ENCODE assay signal across 13 cellular contexts in the genomic region with DNA sequence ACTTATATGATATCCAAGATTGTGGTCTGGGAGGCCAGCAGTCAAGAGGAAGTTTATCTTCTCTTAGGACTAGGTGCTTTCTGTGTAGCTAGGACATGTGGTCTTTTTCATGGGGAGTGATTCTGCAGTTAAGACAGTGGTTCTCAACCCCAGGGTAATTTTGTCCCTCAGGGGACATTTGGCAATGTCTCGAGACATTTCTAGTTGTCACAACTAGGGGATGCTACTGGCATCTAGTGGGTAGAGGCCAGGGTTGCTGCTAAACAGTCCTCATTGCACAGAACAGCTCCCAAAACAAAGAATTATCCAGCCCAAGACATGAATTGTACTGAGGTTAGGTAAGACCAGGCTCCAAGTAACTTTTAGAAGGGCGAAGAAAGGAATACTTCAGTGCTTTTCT. TPM values are rescaled to one million over a fixed set of nuclear protein-coding genes. Genes with fewer than 3 reads are reported as not detected.
DNase-seq lines count a peak whose midpoint lies in the region; ATAC-seq and TF ChIP-seq lines count a peak whose summit lies in the region.
"Had no signal": no experiment of that assay in that cellular context is flagged by ENCODE, and none has a peak within 500 bp of the region (broad histone marks: within the 10 kb centered on the region; RNA-seq: fewer than 3 reads in every experiment).

No MANE protein-coding gene starts in this region.

- H2BK5ac ChIP-seq in H9 (ENCODE audit: insufficient read length, low read length) = no peak overlapping the region

- H3K27ac ChIP-seq in H9 (ENCODE audit: insufficient read length, low read depth, low read length) (no peak overlapping the region), OCI-LY7 (ENCODE audit: low read depth, low read length, poor library complexity, severe bottlenecking) (no peak overlapping the region)
- H3K27ac ChIP-seq: left lung had no signal

- H2BK120ac ChIP-seq in H9 (ENCODE audit: low read depth, low read length, poor library complexity, severe bottlenecking) = no peak overlapping the region

- no peak overlapping the region for H3T11ph ChIP-seq in H9 (ENCODE audit: low read length)

- H3K9me2 ChIP-seq in OCI-LY7 (ENCODE audit: insufficient read depth, low read length) = no peaks in the 10 kb centered on the region

- no peak overlapping the region for H3K56ac ChIP-seq in H9 (ENCODE audit: insufficient read length, low read depth, low read length)

- no peak for ATAC-seq in GM19324 (IDR thresholded peaks at IDR 0.05; ENCODE audit: low FRiP score, unreplicated experiment)
- ATAC-seq: left lung had no signal

- no peaks in the 10 kb centered on the region for H3K36me3 ChIP-seq in OCI-LY7 (ENCODE audit: insufficient read depth, low read length)
- H3K36me3 ChIP-seq: left lung had no signal

- H2AFZ ChIP-seq in H9 (ENCODE audit: low read length) = no peak overlapping the region
- no peak overlapping the region for H2AFZ ChIP-seq in OCI-LY7 (ENCODE audit: low read length)

- H3K4me1 ChIP-seq in H9 (ENCODE audit: insufficient read depth, low read length) (no peaks in the 10 kb centered on the region), OCI-LY7 (ENCODE audit: insufficient read depth, low read length, poor library complexity, severe bottlenecking) (no peaks in the 10 kb centered on the region)
- H3K4me1 ChIP-seq: left lung had no signal

- no peak overlapping the region for H2BK15ac ChIP-seq in H9 (ENCODE audit: low read depth, low read length)

- no peaks in the 10 kb centered on the region for H3K79me2 ChIP-seq in H9 (ENCODE audit: insufficient read depth, low read length)
- H3K79me2 ChIP-seq in OCI-LY7 (ENCODE audit: insufficient read depth, low read depth, low read length) = no peaks in the 10 kb centered on the region

- H4K20me1 ChIP-seq in H9 (ENCODE audit: control insufficient read depth, insufficient read depth, insufficient read length) (no peaks in the 10 kb centered on the region), OCI-LY7 (ENCODE audit: insufficient read depth, low read length) (no peaks in the 10 kb centered on the region)

- no peak overlapping the region for H3K9ac ChIP-seq in H9 (ENCODE audit: extremely low read depth, insufficient read length, low read length)

- no peak overlapping the region for H3K4ac ChIP-seq in H9 (ENCODE audit: low read depth, low read length)

- H2AK5ac ChIP-seq in H9 (ENCODE audit: insufficient read length, low read length) = no peak overlapping the region

- no peak overlapping the region for H4K8ac ChIP-seq in H9 (replicated peaks; ENCODE audit: insufficient read length, low read depth, low read length)

- H3K4me3 ChIP-seq in OCI-LY7 (ENCODE audit: low read depth, low read length, poor library complexity, severe bottlenecking) = no peak overlapping the region
- no peak overlapping the region for H3K4me3 ChIP-seq in fibroblast of villous mesenchyme (ENCODE audit: low read depth, low read length)
- H3K4me3 ChIP-seq: left lung had no signal

- TF ChIP-seq CTCF in H9 (conservative IDR thresholded peaks at IDR 0.05) = peak; percentile 61
- TF ChIP-seq CTCF in OCI-LY7 (conservative IDR thresholded peaks at IDR 0.05; ENCODE audit: low read length) = peak; percentile 68
- TF ChIP-seq CTCF in fibroblast of villous mesenchyme (IDR thresholded peaks at IDR 0.05; ENCODE audit: insufficient read depth, low read depth, low read length) = peak; percentile 17

- no peak overlapping the region for H3K4me2 ChIP-seq in H9 (ENCODE audit: insufficient read depth, insufficient read length, low read length)
- no peak overlapping the region for H3K4me2 ChIP-seq in OCI-LY7 (ENCODE audit: low read length)

- in situ Hi-C loops in Caki2 (cut with HindIII; ENCODE audit: low pct_unique_long_range_greater_than_20kb, low sequenced_read_pairs) = no loop called here

- H3K4me1 Mint-ChIP-seq in H9 = peaks cover 2 to 4% of the 10 kb centered on the region in 2 experiments; a peak in 3 of 4 replicates
- H3K4me1 Mint-ChIP-seq: activated CD4-positive, alpha-beta T cell treated with anti-CD3 and anti-CD28 coated beads, Interleukin-2, amount 10 ng/mL, durations not matched to agents 24 days and 14 days had no signal

- no peaks in the 10 kb centered on the region for H3K36me3 Mint-ChIP-seq in H9 (ENCODE audit: insufficient read depth in 1 of 3, low read depth in 3 of 3)

- no peak overlapping the region for H2BK20ac ChIP-seq in H9 (ENCODE audit: low read depth, low read length, poor library complexity, severe bottlenecking)

- DNase-seq in Caki2 (ENCODE audit: low read depth) (peak; percentile 1), H9 (no peak), OCI-LY7 (ENCODE audit: low spot score) (peak; percentile 33), fibroblast of villous mesenchyme (ENCODE audit: low read depth) (no peak), amygdala (lab: John Stamatoyannopoulos, UW) (no peak), middle frontal gyrus (ENCODE audit: extremely low spot score, low spot score) (no peak)
- no peak for DNase-seq in activated CD8-positive, alpha-beta memory T cell treated with anti-CD3 and anti-CD28 coated beads, Interleukin-2, amount 50 U/mL, for 4 hours
- DNase-seq: activated CD4-positive, alpha-beta T cell treated with anti-CD3 and anti-CD28 coated beads, Interleukin-2, amount 10 ng/mL, durations not matched to agents 24 days and 14 days; activated naive CD4-positive, alpha-beta T cell treated with Interleukin-2 at 50 U/mL for 16 hours; DMS79 treated with DMSO at 0.1 percent for 48 hours; GOT3; left lung had no signal

- H3K4me3 Mint-ChIP-seq in H9 = no peak overlapping the region
- H3K4me3 Mint-ChIP-seq: activated CD4-positive, alpha-beta T cell treated with anti-CD3 and anti-CD28 coated beads, Interleukin-2, amount 10 ng/mL, durations not matched to agents 24 days and 14 days had no signal

- POLR2A ChIA-PET in OCI-LY7 (lab: Charles Lee) = interaction anchor here (1.0 kb wide), 1 partner anchor 97 kb away, joined by 3 read pairs; no protein-coding TSS in a partner anchor

- H3K27me3 ChIP-seq in H9 (ENCODE audit: insufficient read depth, low read length) = no peaks in the 10 kb centered on the region
- H3K27me3 ChIP-seq: left lung had no signal

- no peak overlapping the region for H3K27ac Mint-ChIP-seq in H9
- H3K27ac Mint-ChIP-seq: activated CD4-positive, alpha-beta T cell treated with anti-CD3 and anti-CD28 coated beads, Interleukin-2, amount 10 ng/mL, durations not matched to agents 24 days and 14 days had no signal

- no peaks in the 10 kb centered on the region for H3K79me1 ChIP-seq in H9 (ENCODE audit: insufficient read depth, low read depth, low read length, poor library complexity, severe bottlenecking)

- no TSS peak for BruUV-seq in OCI-LY7 (replicated peaks; lab: Mats Ljungman, UMichigan)

- no peak overlapping the region for H3K18ac ChIP-seq in H9 (ENCODE audit: insufficient read length, low read depth, low read length)

- CTCF ChIA-PET in OCI-LY7 (lab: Charles Lee; ENCODE audit: unreplicated experiment) = no interaction called here

- no peak overlapping the region for H3K14ac ChIP-seq in H9 (ENCODE audit: insufficient read depth, low read length)

- WGBS in H9 (ENCODE audit: extremely low coverage, insufficient read length, low lambda C conversion rate) = no CpG with 5 or more reads among the region's 2 CpGs

- no peak overlapping the region for H4K91ac ChIP-seq in H9 (ENCODE audit: insufficient read length, low read depth, low read length)

- intact Hi-C loops in OCI-LY7 (cut with micrococcal nuclease; ENCODE audit: unreplicated experiment) = loop anchor here (2.0 kb wide), 1 partner anchor 44 kb away; no protein-coding TSS in a partner anchor

- H3K9me3 ChIP-seq in H9 (ENCODE audit: control insufficient read depth, low read depth, low read length) = no peaks in the 10 kb centered on the region
- H3K9me3 ChIP-seq in OCI-LY7 (ENCODE audit: low read length) = no peaks in the 10 kb centered on the region
- H3K9me3 ChIP-seq: left lung had no signal

- no peak overlapping the region for H4K5ac ChIP-seq in H9 (ENCODE audit: insufficient read length, low read depth, low read length)

- H2BK12ac ChIP-seq in H9 (ENCODE audit: insufficient read length, low read depth, low read length) = no peak overlapping the region

- H3K23ac ChIP-seq in H9 (ENCODE audit: insufficient read length, low read depth, low read length) = no peak overlapping the region

- no peaks in the 10 kb centered on the region for H3K9me3 Mint-ChIP-seq in H9
- H3K9me3 Mint-ChIP-seq: activated CD4-positive, alpha-beta T cell treated with anti-CD3 and anti-CD28 coated beads, Interleukin-2, amount 10 ng/mL, durations not matched to agents 24 days and 14 days had no signal

- no peaks in the 10 kb centered on the region for H3K27me3 Mint-ChIP-seq in H9 (ENCODE audit: low read depth)
- H3K27me3 Mint-ChIP-seq: activated CD4-positive, alpha-beta T cell treated with anti-CD3 and anti-CD28 coated beads, Interleukin-2, amount 10 ng/mL, durations not matched to agents 24 days and 14 days had no signal

- no peaks in the 10 kb centered on the region for H3K23me2 ChIP-seq in H9 (ENCODE audit: insufficient read length, low read depth, low read length, poor library complexity, severe bottlenecking)

RNA-seq across cellular contexts. Expression of a gene that starts 20.0 kb away (rescaled TPM):
- 1.1 TPM in 1 of 2 replicates, not detected in the other for total RNA-seq in Caki2 (2014; rRNA removed; shearing (Covaris generic); ENCODE audit: low replicate concordance)
- 0.29 and 0.42 TPM in 2 replicates for total RNA-seq in H9 (2021)
- total RNA-seq in OCI-LY7 (2014; rRNA removed; shearing (Covaris generic)) = 0.50 and 0.67 TPM in 2 replicates
- 2.6 and 2.8 TPM in 2 replicates for total RNA-seq in OCI-LY7 (2022)
- not detected in 2 replicates for total RNA-seq in fibroblast of villous mesenchyme

RNA-seq across cellular contexts. Expression of a gene that starts 20.7 kb away (rescaled TPM):
- 0.14 and 0.20 TPM in 2 replicates for total RNA-seq in Caki2 (2014; rRNA removed; shearing (Covaris generic); ENCODE audit: low replicate concordance)
- not detected in 2 replicates for total RNA-seq in H9 (2021)
- total RNA-seq in OCI-LY7 (2014; rRNA removed; shearing (Covaris generic)) = 0.16 and 0.18 TPM in 2 replicates
- total RNA-seq in OCI-LY7 (2022) = 0.99 and 1.5 TPM in 2 replicates
- not detected in 2 replicates for total RNA-seq in fibroblast of villous mesenchyme
- total RNA-seq: activated CD4-positive, alpha-beta T cell treated with anti-CD3 and anti-CD28 coated beads, Interleukin-2, amount 10 ng/mL, durations not matched to agents 24 days and 14 days had no signal

RNA-seq across cellular contexts. Expression of a gene that starts 33.0 kb away (rescaled TPM):
- total RNA-seq in Caki2 (2014; rRNA removed; shearing (Covaris generic); ENCODE audit: low replicate concordance) = not detected in 2 replicates
- total RNA-seq in H9 (2021) (0.11 and 0.35 TPM in 2 replicates), OCI-LY7 (2022) (1.4 and 2.1 TPM in 2 replicates), fibroblast of villous mesenchyme (not detected in 2 replicates)
- total RNA-seq in OCI-LY7 (2014; rRNA removed; shearing (Covaris generic)) = 0.25 and 0.57 TPM in 2 replicates

Comparison
In these comparisons a context has a peak if more than half of its experiments do, and no peak if none do; other contexts are left out.
1. DNase-seq: peak in Caki2 (single experiment) and OCI-LY7 (single experiment); none in H9 (single experiment), fibroblast of villous mesenchyme (single experiment), activated CD8-positive, alpha-beta memory T cell treated with anti-CD3 and anti-CD28 coated beads, Interleukin-2, amount 50 U/mL, for 4 hours (single experiment), amygdala (0 of 56) and middle frontal gyrus (single experiment).
2. CTCF ChIP-seq: peak in every context shown above with its lines; median percentile 68 in OCI-LY7; 61 in H9; 17 in fibroblast of villous mesenchyme.